In the genomic region with DNA sequence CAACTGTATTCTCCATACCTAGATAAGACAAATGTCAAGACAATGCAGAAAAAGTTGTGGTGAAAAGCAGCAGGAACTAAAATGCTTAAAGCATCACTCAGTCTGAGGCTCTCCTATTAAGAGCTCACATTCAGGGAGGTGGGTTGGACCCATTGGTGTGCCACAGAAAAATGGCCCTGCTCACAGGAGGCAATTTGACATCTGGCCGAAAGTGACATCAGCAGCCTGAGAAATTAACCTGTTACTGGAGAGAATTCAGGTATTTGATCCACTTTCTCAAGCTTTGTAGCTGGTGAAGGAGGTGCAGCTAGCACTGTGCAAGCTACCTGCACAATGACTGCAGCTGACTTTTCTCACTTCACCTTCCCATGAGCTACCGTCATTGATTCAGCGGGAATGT, we compare ENCODE assay signal across 13 cellular contexts.
"Had no signal": no experiment of that assay in that cellular context is flagged by ENCODE, and none has a peak within 500 bp of the region (broad histone marks: within the 10 kb centered on the region; RNA-seq: fewer than 3 reads in every experiment).

No MANE protein-coding gene starts in this region.

- H3K27me3 Mint-ChIP-seq: activated CD4-positive, alpha-beta T cell treated with anti-CD3 and anti-CD28 coated beads, Interleukin-2, amount 10 ng/mL, durations not matched to agents 24 days and 14 days had no signal

- H3K36me3 ChIP-seq: esophagus squamous epithelium, ovary, uterus had no signal

- H3K27ac Mint-ChIP-seq: activated CD4-positive, alpha-beta T cell treated with anti-CD3 and anti-CD28 coated beads, Interleukin-2, amount 10 ng/mL, durations not matched to agents 24 days and 14 days; activated T-helper 1 cell treated with anti-CD3 and anti-CD28 coated beads, Interleukin-12 subunit alpha, Interleukin-12 subunit beta, Interleukin-2, Interleukin-4 antibody, amounts not matched to agents 30 ng/mL and 10 ng/mL and 1 ng/mL, durations not matched to agents 14 hours and 24 hours and 36 hours; WTC11 had no signal

- H3K4me3 Mint-ChIP-seq: activated CD4-positive, alpha-beta T cell treated with anti-CD3 and anti-CD28 coated beads, Interleukin-2, amount 10 ng/mL, durations not matched to agents 24 days and 14 days; activated T-helper 1 cell treated with anti-CD3 and anti-CD28 coated beads, Interleukin-12 subunit alpha, Interleukin-12 subunit beta, Interleukin-2, Interleukin-4 antibody, amounts not matched to agents 30 ng/mL and 10 ng/mL and 1 ng/mL, durations not matched to agents 14 hours and 24 hours and 36 hours; neural crest cell; WTC11 had no signal

- H3K9me3 Mint-ChIP-seq: activated CD4-positive, alpha-beta T cell treated with anti-CD3 and anti-CD28 coated beads, Interleukin-2, amount 10 ng/mL, durations not matched to agents 24 days and 14 days; activated T-helper 1 cell treated with anti-CD3 and anti-CD28 coated beads, Interleukin-12 subunit alpha, Interleukin-12 subunit beta, Interleukin-2, Interleukin-4 antibody, amounts not matched to agents 30 ng/mL and 10 ng/mL and 1 ng/mL, durations not matched to agents 14 hours and 24 hours and 36 hours; neural crest cell; WTC11 had no signal

- DNase-seq: activated CD4-positive, alpha-beta T cell treated with anti-CD3 and anti-CD28 coated beads, Interleukin-2, amount 10 ng/mL, durations not matched to agents 24 days and 14 days; activated naive CD4-positive, alpha-beta T cell; esophagus squamous epithelium; foreskin fibroblast; left lung; ovary; stimulated activated CD4-positive, alpha-beta T cell treated with anti-CD3 and anti-CD28 coated beads, Interleukin-4, amount 100 ng/mL, for 1 hour; stimulated activated CD8-positive, alpha-beta memory T cell treated with anti-CD3 and anti-CD28 coated beads, Interleukin-4, amount 100 ng/mL, for 48 hours; stomach; uterus had no signal

- H3K4me3 ChIP-seq: esophagus squamous epithelium, left lung, ovary, stomach, uterus had no signal

- H3K27ac ChIP-seq: esophagus squamous epithelium, left lung, ovary, stomach had no signal

- H3K9me3 ChIP-seq: esophagus squamous epithelium, left lung, ovary, stomach, uterus had no signal

- H3K36me3 Mint-ChIP-seq: WTC11 had no signal

- H3K27me3 ChIP-seq: esophagus squamous epithelium, left lung, ovary, stomach, uterus had no signal

- ATAC-seq: left lung had no signal
